ENCODE assay signal across 38 cellular contexts in the genomic region with DNA sequence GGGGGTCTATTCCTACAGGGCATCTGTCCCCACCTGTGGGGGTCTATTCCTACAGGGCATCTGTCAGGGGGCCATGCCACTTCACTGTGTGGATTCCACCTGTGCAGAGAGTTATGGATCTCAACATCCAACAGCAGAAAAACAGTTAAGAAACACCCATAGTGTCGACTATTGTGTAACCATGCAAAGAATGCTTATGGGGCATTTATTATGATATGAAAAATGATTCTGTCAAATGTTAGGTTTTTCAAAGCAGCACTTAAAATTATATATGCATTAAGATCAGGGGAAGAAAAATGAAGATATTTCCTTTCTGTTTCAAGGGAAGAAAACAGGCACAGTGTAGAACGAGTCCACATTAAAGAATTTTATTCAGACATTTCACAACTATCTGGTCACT. TPM values are rescaled to one million over a fixed set of nuclear protein-coding genes. Genes with fewer than 3 reads are reported as not detected.
"Had no signal": no experiment of that assay in that cellular context is flagged by ENCODE, and none has a peak within 500 bp of the region (broad histone marks: within the 10 kb centered on the region; RNA-seq: fewer than 3 reads in every experiment).

No MANE protein-coding gene starts in this region.

- FAIRE-seq: pancreas, urothelium cell line had no signal

- H3K36me3 ChIP-seq: neutrophil, pancreas, spleen, stomach, thoracic aorta, thyroid gland, tibial nerve, upper lobe of left lung, vagina had no signal

- H3K36me3 Mint-ChIP-seq: naive B cell; naive thymus-derived CD8-positive, alpha-beta T cell; natural killer cell treated with Interleukin-12 subunit alpha and Interleukin-12 subunit beta and Interleukin-15 and Interleukin-18, amount 100 ng/mL, for 72 hours; stimulated activated naive B cell treated with anti-CD40 and anti-IgM and Interleukin-4, amounts not matched to agents 10 μg/mL and 1 μg/mL and 100 μg/mL, for 72 hours had no signal

- ATAC-seq: naive thymus-derived CD8-positive, alpha-beta T cell; natural killer cell treated with Interleukin-12 subunit alpha and Interleukin-12 subunit beta and Interleukin-15 and Interleukin-18, amount 100 ng/mL, for 72 hours; psoas muscle; sciatic nerve; stimulated activated naive B cell treated with anti-CD40 and anti-IgM and Interleukin-4, amounts not matched to agents 10 μg/mL and 1 μg/mL and 100 μg/mL, for 72 hours had no signal

- H3K4me3 ChIP-seq: pancreas, psoas muscle, skin epidermis, smooth muscle cell, spleen, stomach, thoracic aorta, thyroid gland, tibial nerve, upper lobe of left lung, vagina had no signal

- H3K27me3 Mint-ChIP-seq: naive B cell; stimulated activated naive B cell treated with anti-CD40 and anti-IgM and Interleukin-4, amounts not matched to agents 10 μg/mL and 1 μg/mL and 100 μg/mL, for 72 hours; stimulated activated naive CD8-positive, alpha-beta T cell treated with anti-CD3 and anti-CD28 coated beads, Interleukin-15, Interleukin-2, amounts not matched to agents 100 ng/mL and 50 ng/mL, for 24 hours had no signal

- H3K9me3 ChIP-seq: neutrophil, pancreas, psoas muscle, spleen, stomach, thoracic aorta, thyroid gland, tibial nerve, upper lobe of left lung, vagina had no signal

- H3K4me2 ChIP-seq: smooth muscle cell had no signal

- H3K27ac Mint-ChIP-seq: naive thymus-derived CD8-positive, alpha-beta T cell; natural killer cell treated with Interleukin-12 subunit alpha and Interleukin-12 subunit beta and Interleukin-15 and Interleukin-18, amount 100 ng/mL, for 72 hours; nephron progenitor cell; progenitor cell of endocrine pancreas; stimulated activated naive B cell treated with anti-CD40 and anti-IgM and Interleukin-4, amounts not matched to agents 10 μg/mL and 1 μg/mL and 100 μg/mL, for 72 hours; stimulated activated naive CD8-positive, alpha-beta T cell treated with anti-CD3 and anti-CD28 coated beads, Interleukin-15, Interleukin-2, amounts not matched to agents 100 ng/mL and 50 ng/mL, for 24 hours had no signal

- DNase-seq: naive B cell; naive thymus-derived CD8-positive, alpha-beta T cell; nephron progenitor cell; nucleus accumbens; posterior cingulate gyrus; psoas muscle; right cardiac atrium; stimulated activated CD4-positive, alpha-beta T cell treated with anti-CD3 and anti-CD28 coated beads, Interleukin-12 subunit alpha, Interleukin-12 subunit beta, amount 100 ng/mL, for 4 hours; stimulated activated CD4-positive, alpha-beta T cell treated with anti-CD3 and anti-CD28 coated beads, Interleukin-1b, Interleukin-23, amount 100 ng/mL, for 48 hours; stimulated activated CD4-positive, alpha-beta T cell treated with anti-CD3 and anti-CD28 coated beads, Interleukin-4, amount 100 ng/mL, for 1 hour; stimulated activated CD4-positive, alpha-beta T cell treated with anti-CD3 and anti-CD28 coated beads, Interleukin-4, amount 100 ng/mL, for 4 hours; stimulated activated CD8-positive, alpha-beta memory T cell treated with anti-CD3 and anti-CD28 coated beads, Interleukin-4, amount 100 ng/mL, for 48 hours; stimulated activated naive B cell treated with anti-CD40 and anti-IgM and Interleukin-4, amounts not matched to agents 10 μg/mL and 1 μg/mL and 100 μg/mL, for 72 hours; stimulated activated naive CD4-positive, alpha-beta T cell treated with Interleukin-2 at 50 U/mL for 16 hours; stomach; thyroid gland; trophoblast cell; upper lobe of left lung had no signal

- H3K4me1 ChIP-seq: pancreas, psoas muscle, stomach, thyroid gland, upper lobe of left lung, vagina had no signal

- H3K27ac ChIP-seq: neutrophil, pancreas, psoas muscle, skin epidermis, spleen, stomach, thoracic aorta, thyroid gland, tibial nerve, upper lobe of left lung, vagina had no signal

- H3K27me3 ChIP-seq: neutrophil, pancreas, spleen, stomach, thyroid gland, upper lobe of left lung, vagina had no signal

- H3K4me3 Mint-ChIP-seq: naive thymus-derived CD8-positive, alpha-beta T cell; natural killer cell treated with Interleukin-12 subunit alpha and Interleukin-12 subunit beta and Interleukin-15 and Interleukin-18, amount 100 ng/mL, for 72 hours; nephron progenitor cell; neural crest cell; stimulated activated naive B cell treated with anti-CD40 and anti-IgM and Interleukin-4, amounts not matched to agents 10 μg/mL and 1 μg/mL and 100 μg/mL, for 72 hours; stimulated activated naive CD8-positive, alpha-beta T cell treated with anti-CD3 and anti-CD28 coated beads, Interleukin-15, Interleukin-2, amounts not matched to agents 100 ng/mL and 50 ng/mL, for 24 hours had no signal

- H3K9me3 Mint-ChIP-seq: naive B cell; naive thymus-derived CD8-positive, alpha-beta T cell; natural killer cell treated with Interleukin-12 subunit alpha and Interleukin-12 subunit beta and Interleukin-15 and Interleukin-18, amount 100 ng/mL, for 72 hours; nephron progenitor cell; neural crest cell; stimulated activated naive CD8-positive, alpha-beta T cell treated with anti-CD3 and anti-CD28 coated beads, Interleukin-15, Interleukin-2, amounts not matched to agents 100 ng/mL and 50 ng/mL, for 24 hours had no signal

RNA-seq across cellular contexts. Expression of gene GPR31, which starts 2.9 kb away (rescaled TPM):
- total RNA-seq: naive thymus-derived CD8-positive, alpha-beta T cell; natural killer cell treated with Interleukin-12 subunit alpha and Interleukin-12 subunit beta and Interleukin-15 and Interleukin-18, amount 100 ng/mL, for 72 hours; neural crest cell; omental fat pad; osteocyte; pancreas; progenitor cell of endocrine pancreas; psoas muscle; renal cortical epithelial cell; right cardiac atrium; sciatic nerve; smooth muscle cell; subcutaneous adipose tissue; temporal lobe; thoracic aorta; thyroid gland; tibial nerve; upper lobe of left lung; ureter; vagina had no signal
- polyA plus RNA-seq: naive thymus-derived CD8-positive, alpha-beta T cell; pancreas; psoas muscle; right cardiac atrium; smooth muscle cell; spleen; stomach had no signal

RNA-seq across cellular contexts. Expression of gene CCR6, which starts 32.0 kb away (rescaled TPM):
- total RNA-seq: neural crest cell, osteocyte, progenitor cell of endocrine pancreas, psoas muscle, renal cortical epithelial cell, right cardiac atrium, sciatic nerve, smooth muscle cell, temporal lobe, thoracic aorta, tibial nerve, ureter had no signal
- polyA plus RNA-seq: right cardiac atrium, smooth muscle cell had no signal
